ENCODE assay signal across 16 cellular contexts in the genomic region with DNA sequence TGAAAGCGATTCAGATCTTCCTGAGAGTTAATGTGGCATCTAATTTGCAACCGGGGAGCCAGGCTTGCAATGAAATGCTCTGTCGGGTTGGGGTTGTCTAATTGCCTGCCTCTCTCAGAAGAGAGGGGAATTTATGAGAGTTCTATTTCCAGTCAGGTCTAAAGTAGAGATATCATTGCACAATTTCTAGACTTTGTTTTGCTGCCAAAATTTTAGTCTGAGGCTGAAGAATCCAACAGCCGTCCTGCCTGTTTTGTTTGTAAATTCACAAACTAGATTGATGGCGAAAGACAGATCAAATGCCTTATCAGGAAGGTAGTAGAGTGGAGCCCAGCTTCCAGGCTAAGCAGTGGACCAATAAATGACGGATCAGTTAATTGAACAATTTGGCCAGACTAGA. TPM values are rescaled to one million over a fixed set of nuclear protein-coding genes. Genes with fewer than 3 reads are reported as not detected.
A peak's percentile ranks its signal among the peaks of the same experiment; 100 is the strongest.
DNase-seq lines count a peak whose midpoint lies in the region; ATAC-seq and TF ChIP-seq lines count a peak whose summit lies in the region.
"Had no signal": no experiment of that assay in that cellular context is flagged by ENCODE, and none has a peak within 500 bp of the region (broad histone marks: within the 10 kb centered on the region; RNA-seq: fewer than 3 reads in every experiment).

No MANE protein-coding gene starts in this region.

- H3K27me3 Mint-ChIP-seq in nephron progenitor cell (ENCODE audit: low read depth, poor library complexity), result peaks cover 3% of the 10 kb centered on the region
- H3K27me3 Mint-ChIP-seq in activated T-helper 1 cell treated with anti-CD3 and anti-CD28 coated beads, Interleukin-12 subunit alpha, Interleukin-12 subunit beta, Interleukin-2, Interleukin-4 antibody, amounts not matched to agents 30 ng/mL and 10 ng/mL and 1 ng/mL, durations not matched to agents 14 hours and 24 hours and 36 hours (ENCODE audit: insufficient read depth), result no peaks in the 10 kb centered on the region

- H3K9me3 ChIP-seq in BLaER1, result peaks cover 10% of the 10 kb centered on the region
- H3K9me3 ChIP-seq: ascending aorta, ovary had no signal

- peaks cover 67% of the 10 kb centered on the region for H3K4me1 ChIP-seq in BLaER1
- H3K4me1 ChIP-seq: ascending aorta had no signal

- no peak for TF ChIP-seq CTCF in nephron progenitor cell (IDR thresholded peaks at IDR 0.05)

- H3K4me3 ChIP-seq in BLaER1, result no peak overlapping the region
- H3K4me3 ChIP-seq: ascending aorta, ovary had no signal

- H4K20me1 ChIP-seq in BLaER1, result no peaks in the 10 kb centered on the region

- H3K9ac ChIP-seq in BLaER1, result no peak overlapping the region

- H3K4me2 ChIP-seq in BLaER1, result peak overlapping the region; percentile 86

- H3K27ac ChIP-seq in BLaER1, result no peak overlapping the region
- H3K27ac ChIP-seq: ascending aorta, ovary had no signal

- H3K27me3 ChIP-seq in BLaER1, result 0 out of 2 replicates have a peak, but pooled peaks cover 5% of the 10 kb centered on the region
- H3K27me3 ChIP-seq: ascending aorta, ovary had no signal

- no peaks in the 10 kb centered on the region for H3K36me3 ChIP-seq in BLaER1
- H3K36me3 ChIP-seq: ascending aorta, ovary had no signal

- no peak for ATAC-seq in GM18868 (IDR thresholded peaks at IDR 0.05; ENCODE audit: unreplicated experiment)

- H3K4me1 Mint-ChIP-seq in nephron progenitor cell, result peaks cover 53% of the 10 kb centered on the region
- H3K4me1 Mint-ChIP-seq in activated T-helper 1 cell treated with anti-CD3 and anti-CD28 coated beads, Interleukin-12 subunit alpha, Interleukin-12 subunit beta, Interleukin-2, Interleukin-4 antibody, amounts not matched to agents 30 ng/mL and 10 ng/mL and 1 ng/mL, durations not matched to agents 14 hours and 24 hours and 36 hours (ENCODE audit: low read depth), result no peaks in the 10 kb centered on the region

- DNase-seq in NCI-H226 (peak; percentile 66), fibroblast of peridontal ligament (ENCODE audit: extremely low read depth) (peak; percentile 66), nephron progenitor cell (no peak), NCI-H2171 (lab: John Stamatoyannopoulos, UW) (no peak), HCEC 1CT (no peak)
- DNase-seq in activated T-helper 1 cell treated with anti-CD3 and anti-CD28 coated beads, Interleukin-12 subunit alpha, Interleukin-12 subunit beta, Interleukin-2, Interleukin-4 antibody, amounts not matched to agents 30 ng/mL and 10 ng/mL and 1 ng/mL, durations not matched to agents 14 hours and 24 hours and 36 hours (ENCODE audit: low spot score), result no peak
- DNase-seq: activated CD8-positive, alpha-beta memory T cell treated with anti-CD3 and anti-CD28 coated beads for 24 hours; DMS53; H7; KBM-7; NCI-H524; ovary; stimulated activated naive CD4-positive, alpha-beta T cell treated with Interleukin-2 at 50 U/mL for 16 hours had no signal

- no peaks in the 10 kb centered on the region for H3K36me3 Mint-ChIP-seq in nephron progenitor cell (ENCODE audit: low read depth)
- H3K36me3 Mint-ChIP-seq in activated T-helper 1 cell treated with anti-CD3 and anti-CD28 coated beads, Interleukin-12 subunit alpha, Interleukin-12 subunit beta, Interleukin-2, Interleukin-4 antibody, amounts not matched to agents 30 ng/mL and 10 ng/mL and 1 ng/mL, durations not matched to agents 14 hours and 24 hours and 36 hours (ENCODE audit: low read depth), result peaks cover 2% of the 10 kb centered on the region

- peak overlapping the region; percentile 3 for H3K4me3 Mint-ChIP-seq in nephron progenitor cell
- no peak overlapping the region for H3K4me3 Mint-ChIP-seq in activated T-helper 1 cell treated with anti-CD3 and anti-CD28 coated beads, Interleukin-12 subunit alpha, Interleukin-12 subunit beta, Interleukin-2, Interleukin-4 antibody, amounts not matched to agents 30 ng/mL and 10 ng/mL and 1 ng/mL, durations not matched to agents 14 hours and 24 hours and 36 hours

- H3K9me3 Mint-ChIP-seq in nephron progenitor cell, result no peaks in the 10 kb centered on the region
- H3K9me3 Mint-ChIP-seq in activated T-helper 1 cell treated with anti-CD3 and anti-CD28 coated beads, Interleukin-12 subunit alpha, Interleukin-12 subunit beta, Interleukin-2, Interleukin-4 antibody, amounts not matched to agents 30 ng/mL and 10 ng/mL and 1 ng/mL, durations not matched to agents 14 hours and 24 hours and 36 hours, result no peaks in the 10 kb centered on the region

- no peak overlapping the region for H3K27ac Mint-ChIP-seq in nephron progenitor cell
- H3K27ac Mint-ChIP-seq in activated T-helper 1 cell treated with anti-CD3 and anti-CD28 coated beads, Interleukin-12 subunit alpha, Interleukin-12 subunit beta, Interleukin-2, Interleukin-4 antibody, amounts not matched to agents 30 ng/mL and 10 ng/mL and 1 ng/mL, durations not matched to agents 14 hours and 24 hours and 36 hours, result no peak overlapping the region

- intact Hi-C loops in activated T-helper 1 cell treated with anti-CD3 and anti-CD28 coated beads, Interleukin-12 subunit alpha, Interleukin-12 subunit beta, Interleukin-2, Interleukin-4 antibody, amounts not matched to agents 30 ng/mL and 10 ng/mL and 1 ng/mL, durations not matched to agents 14 hours and 24 hours and 36 hours (cut with micrococcal nuclease), result no loop called here

RNA-seq across cellular contexts. Expression of a gene that starts 0.6 kb away (rescaled TPM):
- 0.62 and 0.69 TPM in 2 replicates for total RNA-seq in activated T-helper 1 cell treated with anti-CD3 and anti-CD28 coated beads, Interleukin-12 subunit alpha, Interleukin-12 subunit beta, Interleukin-2, Interleukin-4 antibody, amounts not matched to agents 30 ng/mL and 10 ng/mL and 1 ng/mL, durations not matched to agents 14 hours and 24 hours and 36 hours
- total RNA-seq: ascending aorta, H7 had no signal

Comparison
In these comparisons a context has a peak if more than half of its experiments do, and no peak if none do; other contexts are left out.
1. DNase-seq: peak in NCI-H226 (single experiment) and fibroblast of peridontal ligament (single experiment); none in nephron progenitor cell (single experiment), NCI-H2171 (single experiment), HCEC 1CT (single experiment) and activated T-helper 1 cell treated with anti-CD3 and anti-CD28 coated beads, Interleukin-12 subunit alpha, Interleukin-12 subunit beta, Interleukin-2, Interleukin-4 antibody, amounts not matched to agents 30 ng/mL and 10 ng/mL and 1 ng/mL, durations not matched to agents 14 hours and 24 hours and 36 hours (single experiment).